9 cellular contexts compared by ENCODE assay signal in the genomic region with DNA sequence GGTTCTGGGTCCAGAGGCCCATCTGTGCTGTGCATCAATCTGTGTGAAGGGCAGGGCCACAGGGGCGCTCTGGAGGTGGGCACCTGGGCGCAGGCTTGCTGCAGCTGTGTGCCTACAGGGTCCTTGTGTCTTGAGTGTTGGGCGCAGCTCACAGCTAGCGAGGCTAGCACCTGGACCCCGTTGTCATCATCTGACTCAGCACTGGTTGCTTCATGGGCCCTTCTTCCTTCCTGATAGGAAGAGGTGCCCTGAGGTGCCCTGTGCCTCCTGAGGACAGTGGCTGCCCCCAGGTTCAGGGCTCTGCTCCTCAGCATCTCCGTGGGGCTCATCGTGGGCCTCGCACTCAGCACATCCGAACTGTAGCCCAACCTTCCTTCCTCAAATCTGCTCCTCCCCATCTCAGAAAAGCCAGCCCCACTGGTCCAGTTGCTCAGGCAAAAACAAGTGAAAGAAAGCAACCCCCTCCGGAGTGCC. TPM values are rescaled to one million over a fixed set of nuclear protein-coding genes. Genes with fewer than 3 reads are reported as not detected.
A peak's percentile ranks its signal among the peaks of the same experiment; 100 is the strongest.
DNase-seq lines count a peak whose midpoint lies in the region; ATAC-seq, FAIRE-seq and TF ChIP-seq lines count a peak whose summit lies in the region.
"Had no signal": no experiment of that assay in that cellular context is flagged by ENCODE, and none has a peak within 500 bp of the region (broad histone marks: within the 10 kb centered on the region; RNA-seq: fewer than 3 reads in every experiment).

No MANE protein-coding gene starts in this region.

- H3K27ac Mint-ChIP-seq in natural killer cell, result peak overlapping the region; percentile 97 to 100

- TF ChIP-seq POLR2A in K562 (conservative IDR thresholded peaks at IDR 0.05), result no peak

- H3K27ac ChIP-seq in HUES6 (ENCODE audit: low read depth, low read length) (no peak overlapping the region), K562 (ENCODE audit: extremely low read depth, low read depth, low read length) (peak overlapping the region; percentile 54; the same call in 2 of the 3 replicates), MM.1S (ENCODE audit: low read length) (no peak overlapping the region)

- CTCF ChIA-PET in K562 (lab: Yijun Ruan, JAX; ENCODE audit: low intra/inter-chr PET ratio), result interaction anchor here (0.7 kb wide), 1 partner anchor 139 kb away, joined by 3 read pairs; no protein-coding TSS in a partner anchor

- H3K27me3 ChIP-seq in HUES6 (ENCODE audit: control insufficient read depth, insufficient read depth, low read length) (no peaks in the 10 kb centered on the region), K562 (ENCODE audit: control insufficient read depth in 2 of 2, insufficient read depth in 2 of 2, low read length in 2 of 2) (no peaks in the 10 kb centered on the region), MM.1S (replicated peaks; ENCODE audit: insufficient read depth, low read length) (no peaks in the 10 kb centered on the region)

- no peak overlapping the region for H3K4me3 ChIP-seq in HUES6 (ENCODE audit: low read depth, low read length)
- no peak overlapping the region for H3K4me3 ChIP-seq in K562
- H3K4me3 ChIP-seq in MM.1S (ENCODE audit: low read length), result no peak overlapping the region

- H3K27me3 Mint-ChIP-seq in natural killer cell (ENCODE audit: low read depth in 2 of 2), result no peaks in the 10 kb centered on the region

- H3K9me3 Mint-ChIP-seq in natural killer cell, result no peaks in the 10 kb centered on the region

- POLR2A ChIA-PET in K562 (lab: Yijun Ruan, JAX), result interaction anchor here (0.6 to 1.3 kb wide), 4 partner anchors 17 to 174 kb away, joined by 3 to 5 read pairs (median 4); a partner anchor contains a TSS

- ATAC-seq in K562 (no peak), natural killer cell (peak; percentile 26 to 38 (median 34)), GM18517 (IDR thresholded peaks at IDR 0.05; ENCODE audit: unreplicated experiment) (no peak)
- ATAC-seq: HCT116 had no signal

- no peak for TF ChIP-seq RAD21 in K562 (CRISPR knock-in tag; conservative IDR thresholded peaks at IDR 0.05 in 1 of 2, IDR thresholded peaks at IDR 0.05 in 1 of 2)

- H3K36me3 ChIP-seq in HUES6 (ENCODE audit: control insufficient read depth, insufficient read depth, low read length), result peaks cover 24% of the 10 kb centered on the region
- peaks cover 68% of the 10 kb centered on the region for H3K36me3 ChIP-seq in K562 (ENCODE audit: control insufficient read depth, insufficient read depth, low read length)
- peaks cover 3% of the 10 kb centered on the region; the same call in 1 of the 2 replicates for H3K36me3 ChIP-seq in MM.1S (replicated peaks; ENCODE audit: insufficient read depth, low read length)

- in situ Hi-C loops in K562 (cut with MboI), result no loop called here

- 0 out of 2 replicates have a peak, but pooled peaks cover 5% of the 10 kb centered on the region for H3F3A ChIP-seq in MM.1S (ENCODE audit: insufficient read depth, low read length)

- peak overlapping the region; percentile 54 for H3K9ac ChIP-seq in HUES6 (ENCODE audit: low read length)
- peak overlapping the region in 1 of 2 experiments; percentile 88; a peak in 2 of 4 replicates for H3K9ac ChIP-seq in K562 (ENCODE audit: insufficient read depth in 1 of 2, low read depth in 2 of 2, low read length in 2 of 2)
- no peak overlapping the region for H3K9ac ChIP-seq in MM.1S (ENCODE audit: low read length)

- H3K36me3 Mint-ChIP-seq in natural killer cell, result no peaks in the 10 kb centered on the region

- no TSS peak for BruUV-seq in K562 (replicated peaks; lab: Mats Ljungman, UMichigan)

- TF ChIP-seq CTCF in K562 (IDR thresholded peaks at IDR 0.05 in 2 of 3, conservative IDR thresholded peaks at IDR 0.05 in 1 of 3; ENCODE audit: insufficient read depth in 2 of 3, low read depth in 1 of 3, low read length in 3 of 3) (no peak), natural killer cell (IDR thresholded peaks at IDR 0.05) (no peak), MM.1S (IDR thresholded peaks at IDR 0.05; ENCODE audit: low read length) (no peak)

- H3K9me1 ChIP-seq in K562 (ENCODE audit: control insufficient read depth, insufficient read depth, low read length), result peaks cover 8% of the 10 kb centered on the region

- H3K79me2 ChIP-seq in K562 (ENCODE audit: control insufficient read depth, insufficient read depth, low read length) (peaks cover 97% of the 10 kb centered on the region), MM.1S (ENCODE audit: low read length) (peaks cover 93% of the 10 kb centered on the region)

- intact Hi-C loops in K562 (cut with micrococcal nuclease), result no loop called here
- intact Hi-C loops in natural killer cell (cut with micrococcal nuclease), result loop anchor here (2.0 to 5.0 kb wide), 2 partner anchors 13 to 53 kb away; a partner anchor contains a TSS

- no peaks in the 10 kb centered on the region for H3K9me2 ChIP-seq in MM.1S (replicated peaks; ENCODE audit: insufficient read depth, low read length)

- H3K4me2 ChIP-seq in K562 (ENCODE audit: insufficient read depth, low read length) (peak overlapping the region; percentile 38; the same call in 1 of the 2 replicates), MM.1S (ENCODE audit: low read depth, low read length) (no peak overlapping the region)

- no peak for FAIRE-seq in K562 (lab: Jason Lieb, UNC)

- H4K20me1 ChIP-seq in K562 (replicated peaks; ENCODE audit: control insufficient read depth, insufficient read depth, low read length), result peaks cover 45% of the 10 kb centered on the region
- peaks cover 51% of the 10 kb centered on the region for H4K20me1 ChIP-seq in MM.1S (ENCODE audit: insufficient read depth, low read length)

- no peak overlapping the region for H2AFZ ChIP-seq in K562 (ENCODE audit: low read depth, low read length)
- no peak overlapping the region for H2AFZ ChIP-seq in MM.1S (ENCODE audit: low read length)

- no peaks in the 10 kb centered on the region for H3K9me3 ChIP-seq in HUES6 (ENCODE audit: control insufficient read depth, insufficient read depth, low read depth, low read length)
- H3K9me3 ChIP-seq in K562 (replicated peaks; ENCODE audit: control insufficient read depth, insufficient read depth, low read depth, low read length), result no peaks in the 10 kb centered on the region; the same call in 1 of the 2 replicates
- no peaks in the 10 kb centered on the region for H3K9me3 ChIP-seq in MM.1S (replicated peaks; ENCODE audit: insufficient read depth, low read length)

- peak overlapping the region; percentile 95 for H3K4me3 Mint-ChIP-seq in natural killer cell

- 65% methylated on average over 10 of the region's 10 CpGs for WGBS in K562 (ENCODE audit: insufficient coverage, low coverage, missing lambda C conversion rate)

- DNase-seq in ELR (ENCODE audit: low read depth) (peak; percentile 52), K562 (ENCODE audit: extremely low read depth in 1 of 4, low spot score in 3 of 4) (no peak), natural killer cell (peak; percentile 55), NCI-H187 (lab: John Stamatoyannopoulos, UW) (no peak), DMS153 treated with DMSO at 0.1 percent for 48 hours (lab: John Stamatoyannopoulos, UW; ENCODE audit: unreplicated experiment) (no peak), MM.1S (no peak)

- no peak for TF ChIP-seq EP300 in K562 (IDR thresholded peaks at IDR 0.05; ENCODE audit: low read length)

- peaks cover 71% of the 10 kb centered on the region for H3K4me1 ChIP-seq in HUES6 (ENCODE audit: control insufficient read depth, insufficient read depth, low read length)
- H3K4me1 ChIP-seq in K562 (replicated peaks in 1 of 2; ENCODE audit: control insufficient read depth in 2 of 2, insufficient read depth in 2 of 2, low read length in 2 of 2), result peaks cover 34 to 57% of the 10 kb centered on the region in 2 experiments
- peaks cover 5% of the 10 kb centered on the region; the same call in 1 of the 2 replicates for H3K4me1 ChIP-seq in MM.1S (ENCODE audit: low read length)

- H3K4me1 Mint-ChIP-seq in natural killer cell, result peaks cover 81 to 87% of the 10 kb centered on the region in 2 donors

RNA-seq across cellular contexts. Expression of a gene that starts 54.8 kb away (rescaled TPM):
- total RNA-seq in K562 (2011; cell fraction: chromatin; rRNA removed; ENCODE audit: low replicate concordance), result 64.2 and 71.9 TPM in 2 replicates
- 40.3 and 42.0 TPM in 2 replicates for total RNA-seq in K562 (2011; cell fraction: nucleolus; rRNA removed)
- total RNA-seq in K562 (2011; cell fraction: nucleoplasm; rRNA removed), result 44.1 and 58.8 TPM in 2 replicates
- 114 and 141 TPM in 2 replicates for total RNA-seq in K562 (2014; rRNA removed)
- 36.3 and 39.2 TPM in 2 replicates for total RNA-seq in K562 (2014; rRNA removed; fragmentation: Illumina TruSeq; extraction: Trizol)
- 61.2 and 65.5 TPM in 2 replicates for total RNA-seq in K562 (2015; rRNA removed; fragmentation: Illumina TruSeq; extraction: Trizol)
- 215 and 226 TPM in 2 replicates for total RNA-seq in K562 (2021)
- polyA plus RNA-seq in K562 (2011; rRNA removed), result 25.4 and 33.0 TPM in 2 replicates
- polyA plus RNA-seq in K562 (2011; cell fraction: cytosol; rRNA removed), result 21.1 and 45.0 TPM in 2 replicates
- 23.6 and 33.3 TPM in 2 replicates for polyA plus RNA-seq in K562 (2011; cell fraction: nucleus; rRNA removed)
- 44.9 and 60.8 TPM in 2 replicates for polyA plus RNA-seq in K562 (2012)
- 44.2 and 80.9 TPM in 2 replicates for polyA plus RNA-seq in K562 (2014; fragmentation: Illumina TruSeq; extraction: Trizol)
- 1 to 10 TPM; 2.4 to 5.1 TPM for polyA plus RNA-seq in K562 (2014; fragmentation: Nextera tagmentation; extraction: Ambion mirVana)
- polyA plus RNA-seq in K562 (2014; rRNA removed), result 88.4 and 112 TPM in 2 replicates
- polyA minus RNA-seq in K562 (2011; rRNA and poly(A)+ RNA removed), result 33.1 and 40.4 TPM in 2 replicates
- polyA minus RNA-seq in K562 (2011; cell fraction: cytosol; rRNA and poly(A)+ RNA removed), result 55.4 and 91.3 TPM in 2 replicates
- polyA minus RNA-seq in K562 (2011; cell fraction: nucleus; rRNA and poly(A)+ RNA removed), result 12.5 and 17.4 TPM in 2 replicates
- 100 to 1,000 TPM; 209 to 232 (median 230) TPM for total RNA-seq in natural killer cell

RNA-seq across cellular contexts. Expression of a gene that starts 55.1 kb away (rescaled TPM):
- total RNA-seq in K562 (2011; cell fraction: chromatin; rRNA removed; ENCODE audit: low replicate concordance), result 1.3 and 7.5 TPM in 2 replicates
- total RNA-seq in K562 (2011; cell fraction: nucleolus; rRNA removed), result 14.5 and 15.7 TPM in 2 replicates
- total RNA-seq in K562 (2011; cell fraction: nucleoplasm; rRNA removed), result 4.5 TPM in 2 replicates
- total RNA-seq in K562 (2014; rRNA removed) (2.0 and 2.1 TPM in 2 replicates), K562 (2014; rRNA removed; fragmentation: Illumina TruSeq; extraction: Trizol) (0.22 TPM in 1 of 2 replicates, not detected in the other), K562 (2015; rRNA removed; fragmentation: Illumina TruSeq; extraction: Trizol) (0.76 and 0.90 TPM in 2 replicates), K562 (2021) (2.4 and 2.6 TPM in 2 replicates), natural killer cell (1 to 10 TPM; 2.2 to 2.5 (median 2.3) TPM)
- polyA plus RNA-seq in K562 (2011; rRNA removed) (0.93 and 1.8 TPM in 2 replicates), K562 (2014; fragmentation: Illumina TruSeq; extraction: Trizol) (0.21 and 0.39 TPM in 2 replicates), K562 (2014; fragmentation: Nextera tagmentation; extraction: Ambion mirVana) (not detected), K562 (2014; rRNA removed) (2.4 and 3.9 TPM in 2 replicates)
- 2.5 and 7.7 TPM in 2 replicates for polyA plus RNA-seq in K562 (2011; cell fraction: cytosol; rRNA removed)
- 3.6 and 7.5 TPM in 2 replicates for polyA plus RNA-seq in K562 (2011; cell fraction: nucleus; rRNA removed)
- polyA plus RNA-seq in K562 (2012), result 1.3 and 2.7 TPM in 2 replicates
- 0.54 and 0.67 TPM in 2 replicates for polyA minus RNA-seq in K562 (2011; rRNA and poly(A)+ RNA removed)
- 1.4 TPM in 1 of 2 replicates, not detected in the other for polyA minus RNA-seq in K562 (2011; cell fraction: cytosol; rRNA and poly(A)+ RNA removed)
- 7.4 and 9.3 TPM in 2 replicates for polyA minus RNA-seq in K562 (2011; cell fraction: nucleus; rRNA and poly(A)+ RNA removed)

RNA-seq across cellular contexts. Expression of a gene that starts 55.7 kb away (rescaled TPM):
- total RNA-seq in K562 (2011; cell fraction: chromatin; rRNA removed; ENCODE audit: low replicate concordance), result 115 and 283 TPM in 2 replicates
- total RNA-seq in K562 (2011; cell fraction: nucleolus; rRNA removed), result 289 and 359 TPM in 2 replicates
- 176 and 255 TPM in 2 replicates for total RNA-seq in K562 (2011; cell fraction: nucleoplasm; rRNA removed)
- total RNA-seq in K562 (2014; rRNA removed) (386 and 429 TPM in 2 replicates), K562 (2014; rRNA removed; fragmentation: Illumina TruSeq; extraction: Trizol) (74.8 and 146 TPM in 2 replicates), K562 (2015; rRNA removed; fragmentation: Illumina TruSeq; extraction: Trizol) (397 and 447 TPM in 2 replicates), K562 (2021) (522 and 559 TPM in 2 replicates), natural killer cell (100 to 1,000 TPM; 165 to 191 (median 188) TPM)
- polyA plus RNA-seq in K562 (2011; rRNA removed) (340 and 343 TPM in 2 replicates), K562 (2014; fragmentation: Illumina TruSeq; extraction: Trizol) (298 and 395 TPM in 2 replicates), K562 (2014; fragmentation: Nextera tagmentation; extraction: Ambion mirVana) (100 to 1,000 TPM; 263 to 440 TPM), K562 (2014; rRNA removed) (596 and 801 TPM in 2 replicates)
- 881 and 1,009 TPM in 2 replicates for polyA plus RNA-seq in K562 (2011; cell fraction: cytosol; rRNA removed)
- 249 and 320 TPM in 2 replicates for polyA plus RNA-seq in K562 (2011; cell fraction: nucleus; rRNA removed)
- polyA plus RNA-seq in K562 (2012), result 401 and 675 TPM in 2 replicates
- 72.8 and 113 TPM in 2 replicates for polyA minus RNA-seq in K562 (2011; rRNA and poly(A)+ RNA removed)
- 98.7 and 142 TPM in 2 replicates for polyA minus RNA-seq in K562 (2011; cell fraction: cytosol; rRNA and poly(A)+ RNA removed)
- polyA minus RNA-seq in K562 (2011; cell fraction: nucleus; rRNA and poly(A)+ RNA removed), result 52.4 and 62.5 TPM in 2 replicates

Comparison
In these comparisons a context has a peak if more than half of its experiments do, and no peak if none do; other contexts are left out.
1. DNase-seq: peak in ELR (single experiment) and natural killer cell (single experiment); none in K562 (0 of 4), NCI-H187 (0 of 2), DMS153 treated with DMSO at 0.1 percent for 48 hours (single experiment) and MM.1S (single experiment).
2. ATAC-seq: peak in natural killer cell (3 of 3); none in K562 (single experiment) and GM18517 (single experiment).